8 cellular contexts compared by ENCODE assay signal in the genomic region with DNA sequence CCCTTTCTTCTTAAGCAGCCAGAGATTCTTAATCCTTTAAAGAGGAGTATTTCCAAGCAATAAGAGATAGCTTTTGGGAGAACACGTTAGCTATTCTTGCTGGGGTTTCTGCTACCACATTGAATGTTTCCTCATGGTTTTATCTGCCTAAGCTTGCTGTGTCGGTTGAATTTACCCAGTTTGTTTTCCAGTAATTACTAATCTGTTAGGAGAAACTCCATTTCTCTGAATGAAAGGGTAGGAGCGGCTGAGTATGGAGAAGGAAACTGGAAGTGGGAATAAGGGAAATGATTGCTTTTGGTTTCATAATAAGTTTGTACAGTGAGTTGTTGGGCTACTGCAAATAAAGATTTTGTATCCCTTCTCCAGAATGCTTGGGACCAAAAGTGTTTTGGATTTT. TPM values are rescaled to one million over a fixed set of nuclear protein-coding genes. Genes with fewer than 3 reads are reported as not detected.
DNase-seq lines count a peak whose midpoint lies in the region; ATAC-seq and TF ChIP-seq lines count a peak whose summit lies in the region.

No MANE protein-coding gene starts in this region.

- H3K79me2 ChIP-seq in mesendoderm (ENCODE audit: control insufficient read depth, insufficient read depth, low read length): no peaks in the 10 kb centered on the region

- H3K18ac ChIP-seq in mesendoderm (ENCODE audit: low read length): no peak overlapping the region

- no peaks in the 10 kb centered on the region for H3K36me3 ChIP-seq in mesendoderm (ENCODE audit: control insufficient read depth, insufficient read depth, low read length)

- no peak overlapping the region for H4K8ac ChIP-seq in mesendoderm (ENCODE audit: low read depth, low read length)

- no peaks in the 10 kb centered on the region for H3K27me3 Mint-ChIP-seq in stimulated activated naive CD8-positive, alpha-beta T cell treated with anti-CD3 and anti-CD28 coated beads, Interleukin-15, Interleukin-2, amounts not matched to agents 100 ng/mL and 50 ng/mL, for 24 hours

- no peak overlapping the region for H2BK15ac ChIP-seq in mesendoderm (replicated peaks; ENCODE audit: low read depth)

- no peak overlapping the region for H3K56ac ChIP-seq in mesendoderm (ENCODE audit: low read length)

- no peaks in the 10 kb centered on the region for H3K27me3 ChIP-seq in mesendoderm (ENCODE audit: insufficient read depth, low read length, poor library complexity)

- H3K4me3 ChIP-seq in astrocyte of the spinal cord (ENCODE audit: low read depth, low read length) (peak overlapping the region; percentile 83), mesendoderm (ENCODE audit: low read length) (no peak overlapping the region)

- DNase-seq in stimulated activated naive CD8-positive, alpha-beta T cell treated with anti-CD3 and anti-CD28 coated beads, Interleukin-15, Interleukin-2, amounts not matched to agents 100 U/mL and 50 U/mL, for 24 hours: no peak
- peak; percentile 57 for DNase-seq in astrocyte of the spinal cord (ENCODE audit: low read depth, low spot score)
- DNase-seq in mesendoderm: no peak
- DNase-seq in activated CD4-positive, CD25-positive, alpha-beta regulatory T cell treated with anti-CD3 and anti-CD28 coated beads, Interleukin-2, amount 50 U/mL, for 72 hours: no peak
- DNase-seq in caudate nucleus (lab: John Stamatoyannopoulos, UW): no peak
- no peak for DNase-seq in posterior cingulate gyrus

- H3K9me3 Mint-ChIP-seq in stimulated activated naive CD8-positive, alpha-beta T cell treated with anti-CD3 and anti-CD28 coated beads, Interleukin-15, Interleukin-2, amounts not matched to agents 100 ng/mL and 50 ng/mL, for 24 hours: no peaks in the 10 kb centered on the region

- no peak overlapping the region for H3K4me3 Mint-ChIP-seq in stimulated activated naive CD8-positive, alpha-beta T cell treated with anti-CD3 and anti-CD28 coated beads, Interleukin-15, Interleukin-2, amounts not matched to agents 100 ng/mL and 50 ng/mL, for 24 hours

- H2BK5ac ChIP-seq in mesendoderm (ENCODE audit: low read length): no peak overlapping the region

- no peaks in the 10 kb centered on the region for H3K4me1 ChIP-seq in mesendoderm (ENCODE audit: control insufficient read depth, low read depth, low read length)

- no CpG with 5 or more reads among the region's 3 CpGs for WGBS in mesendoderm (ENCODE audit: extremely low coverage, insufficient coverage, low lambda C conversion rate)

- ATAC-seq in stimulated activated naive CD8-positive, alpha-beta T cell treated with anti-CD3 and anti-CD28 coated beads, Interleukin-15, Interleukin-2, amounts not matched to agents 100 U/mL and 50 U/mL, for 24 hours: no peak
- no peak for ATAC-seq in HG03521 (IDR thresholded peaks at IDR 0.05; ENCODE audit: unreplicated experiment)

- H4K5ac ChIP-seq in mesendoderm (ENCODE audit: low read length): no peak overlapping the region

- H3K27ac ChIP-seq in mesendoderm (ENCODE audit: low read depth, low read length): no peak overlapping the region
- H3K27ac ChIP-seq in caudate nucleus (ENCODE audit: low read depth, low read length): no peak overlapping the region

- no peak overlapping the region for H3K4ac ChIP-seq in mesendoderm (ENCODE audit: low read depth, low read length)

- peak overlapping the region; percentile 93 for H3K27ac Mint-ChIP-seq in stimulated activated naive CD8-positive, alpha-beta T cell treated with anti-CD3 and anti-CD28 coated beads, Interleukin-15, Interleukin-2, amounts not matched to agents 100 ng/mL and 50 ng/mL, for 24 hours

- no peak overlapping the region for H2BK120ac ChIP-seq in mesendoderm (ENCODE audit: low read depth, low read length)

- in situ Hi-C loops in astrocyte of the spinal cord (cut with HindIII; ENCODE audit: low sequenced_read_pairs): no loop called here

- peaks cover 52% of the 10 kb centered on the region for H3K4me1 Mint-ChIP-seq in stimulated activated naive CD8-positive, alpha-beta T cell treated with anti-CD3 and anti-CD28 coated beads, Interleukin-15, Interleukin-2, amounts not matched to agents 100 ng/mL and 50 ng/mL, for 24 hours (ENCODE audit: low read depth)

- H3K23ac ChIP-seq in mesendoderm (ENCODE audit: low read length): no peak overlapping the region

- intact Hi-C loops in posterior cingulate gyrus (cut with DNase I): loop anchor here (10.0 kb wide), 3 partner anchors 51 to 449 kb away; partner anchors contain the start of genes CDC37L1 and PLGRKT

- no peak overlapping the region for H2AK5ac ChIP-seq in mesendoderm (ENCODE audit: low read length)

- TF ChIP-seq CTCF in astrocyte of the spinal cord (IDR thresholded peaks at IDR 0.05; ENCODE audit: low read depth, low read length): no peak

- peaks cover 12% of the 10 kb centered on the region for H3K36me3 Mint-ChIP-seq in stimulated activated naive CD8-positive, alpha-beta T cell treated with anti-CD3 and anti-CD28 coated beads, Interleukin-15, Interleukin-2, amounts not matched to agents 100 ng/mL and 50 ng/mL, for 24 hours (ENCODE audit: low read depth)

- H3K79me1 ChIP-seq in mesendoderm (ENCODE audit: low read length): peaks cover 1% of the 10 kb centered on the region

- peak overlapping the region; percentile 58 for H3K4me2 ChIP-seq in mesendoderm (ENCODE audit: low read length)

- peak overlapping the region; percentile 85 for H3K9ac ChIP-seq in mesendoderm (ENCODE audit: low read length)

RNA-seq across cellular contexts. Expression of gene JAK2, which starts 1.2 kb away (rescaled TPM):
- polyA plus RNA-seq in mesendoderm (2013, experiment 1 of 2): 2.2 TPM
- polyA plus RNA-seq in mesendoderm (2013, experiment 2 of 2): 1.7 TPM
